In the genomic region with DNA sequence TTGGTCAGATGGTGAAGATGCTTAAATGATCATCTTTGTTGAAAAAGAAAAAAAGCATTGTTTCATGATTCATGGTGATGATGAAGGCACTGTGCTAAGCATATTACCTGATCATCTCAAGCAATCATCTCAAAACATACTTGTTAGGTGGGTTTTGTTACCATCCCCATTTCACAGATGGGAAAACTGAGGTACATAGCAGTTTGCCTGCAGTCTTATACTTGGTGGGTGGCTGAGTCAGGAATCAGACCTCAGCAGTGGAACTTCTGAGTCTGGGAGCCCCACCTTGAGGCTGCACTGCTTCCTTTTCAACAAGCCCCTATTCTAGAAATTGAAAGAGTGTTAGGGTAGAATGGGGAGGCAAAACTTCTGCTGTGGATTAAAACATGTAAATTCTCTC, we compare ENCODE assay signal across 25 cellular contexts.
"Had no signal": no experiment of that assay in that cellular context is flagged by ENCODE, and none has a peak within 500 bp of the region (broad histone marks: within the 10 kb centered on the region; RNA-seq: fewer than 3 reads in every experiment).

No MANE protein-coding gene starts in this region.

- H3K4me3 ChIP-seq: colonic mucosa, esophagus squamous epithelium, gastrocnemius medialis, heart right ventricle, left lung, lower lobe of right lung, mucosa of descending colon had no signal

- H3K27ac ChIP-seq: colonic mucosa, epithelial cell of prostate, left lung, lower lobe of right lung had no signal

- H3K4me1 ChIP-seq: colonic mucosa, left lung had no signal

- H3K36me3 ChIP-seq: colonic mucosa, esophagus squamous epithelium, gastrocnemius medialis, heart right ventricle, left lung, lower lobe of right lung had no signal

- H3K27me3 ChIP-seq: colonic mucosa, esophagus squamous epithelium, gastrocnemius medialis, heart right ventricle, left lung had no signal

- H3K9me3 ChIP-seq: colonic mucosa, esophagus squamous epithelium, gastrocnemius medialis, left lung, lower lobe of right lung, mucosa of descending colon had no signal

- DNase-seq: colonic mucosa; cortex of kidney; effector CD8-positive, alpha-beta T cell; effector memory CD8-positive, alpha-beta T cell; endodermal cell; erythroblast; esophagus squamous epithelium; foreskin fibroblast; foreskin melanocyte; gastrocnemius medialis; glutamatergic neuron; heart right ventricle; hippocampal formation; left cardiac atrium; left lung; left ventricle myocardium superior; lower lobe of right lung; mesenchymal stem cell; mucosa of descending colon; naive B cell had no signal

- ATAC-seq: effector memory CD8-positive, alpha-beta T cell; esophagus mucosa; gastrocnemius medialis; heart right ventricle; left cardiac atrium; left ventricle myocardium superior; lower lobe of right lung had no signal

- FAIRE-seq: endometrium, islet of Langerhans, keratinocyte had no signal
